10 cellular contexts compared by ENCODE assay signal in the genomic region with DNA sequence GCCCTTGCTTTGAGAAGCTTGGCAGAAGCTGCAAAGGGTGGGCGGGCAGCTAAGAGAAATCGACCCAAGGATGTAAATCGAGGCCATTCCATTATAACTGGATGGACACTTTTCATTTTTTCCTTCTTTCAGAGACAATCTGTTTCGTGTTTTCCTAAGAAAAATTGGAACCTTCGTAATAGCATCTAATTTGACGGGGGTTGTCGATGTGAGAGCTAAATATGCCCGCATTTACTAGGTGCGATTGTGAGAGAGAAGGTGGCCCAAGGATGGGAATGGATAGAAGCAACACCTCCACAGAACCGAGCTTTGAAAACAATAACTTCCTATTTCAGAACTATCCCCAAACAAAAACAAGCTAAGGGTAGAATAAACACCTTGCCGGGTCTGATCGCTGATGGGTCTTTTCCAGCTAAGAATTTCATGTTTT. TPM values are rescaled to one million over a fixed set of nuclear protein-coding genes. Genes with fewer than 3 reads are reported as not detected.
DNase-seq lines count a peak whose midpoint lies in the region; ATAC-seq, FAIRE-seq and TF ChIP-seq lines count a peak whose summit lies in the region.
"Had no signal": no experiment of that assay in that cellular context is flagged by ENCODE, and none has a peak within 500 bp of the region (broad histone marks: within the 10 kb centered on the region; RNA-seq: fewer than 3 reads in every experiment).

No MANE protein-coding gene starts in this region.

- FAIRE-seq in G401.6 (lab: Jason Lieb, UNC): peak; percentile 67

- no peaks in the 10 kb centered on the region for H3K9me2 ChIP-seq in SU-DHL-6 (replicated peaks; ENCODE audit: insufficient read depth, low read length)

- H3K27me3 ChIP-seq in SU-DHL-6 (ENCODE audit: low read length) (no peaks in the 10 kb centered on the region), foreskin keratinocyte (no peaks in the 10 kb centered on the region), sigmoid colon (no peaks in the 10 kb centered on the region)

- no peaks in the 10 kb centered on the region for H4K20me1 ChIP-seq in SU-DHL-6 (ENCODE audit: low read depth, low read length)

- peaks cover 7% of the 10 kb centered on the region; the same call in 1 of the 2 replicates for H3F3A ChIP-seq in SU-DHL-6 (ENCODE audit: insufficient read depth)

- TF ChIP-seq POLR2A in sigmoid colon (IDR thresholded peaks at IDR 0.05): no peak

- WGBS in sigmoid colon, 2 donors: 13 to 50% methylated on average over 12 of the region's 12 CpGs

- peak overlapping the region; percentile 84 for H3K9ac ChIP-seq in SU-DHL-6 (ENCODE audit: low read length)

- H3K79me2 ChIP-seq in SU-DHL-6 (ENCODE audit: insufficient read depth, low read length): no peaks in the 10 kb centered on the region

- H3K4me3 ChIP-seq in SU-DHL-6 (ENCODE audit: insufficient read depth, low read length, poor library complexity, severe bottlenecking): peak overlapping the region; percentile 82
- peak overlapping the region; percentile 65 to 88 (median 80) for H3K4me3 ChIP-seq in sigmoid colon

- H3K9me3 ChIP-seq in SU-DHL-6 (ENCODE audit: insufficient read depth, low read length) (no peaks in the 10 kb centered on the region), sigmoid colon (no peaks in the 10 kb centered on the region)

- ATAC-seq in foreskin keratinocyte (no peak), GM21367 (IDR thresholded peaks at IDR 0.05; ENCODE audit: unreplicated experiment) (no peak), GM21390 (IDR thresholded peaks at IDR 0.05; ENCODE audit: unreplicated experiment) (no peak)

- H2AFZ ChIP-seq in SU-DHL-6 (ENCODE audit: low read depth, low read length, severe bottlenecking): peak overlapping the region; percentile 95

- H3K4me2 ChIP-seq in SU-DHL-6 (ENCODE audit: low read depth, low read length, poor library complexity, severe bottlenecking): peak overlapping the region; percentile 65

- no peak for DNase-seq in foreskin keratinocyte
- no peak for DNase-seq in sigmoid colon
- no peak for DNase-seq in AG08395 (ENCODE audit: low spot score)
- no peak for DNase-seq in HPDE6-E6E7 (ENCODE audit: extremely low spot score)
- DNase-seq: kidney glomerular epithelial cell, NCI-H446 treated with DMSO at 0.1 percent for 48 hours had no signal

- no peak for TF ChIP-seq CTCF in SU-DHL-6 (IDR thresholded peaks at IDR 0.05; ENCODE audit: insufficient read depth, low read length, poor library complexity, severe bottlenecking)
- no peak for TF ChIP-seq CTCF in foreskin keratinocyte (conservative IDR thresholded peaks at IDR 0.05)
- TF ChIP-seq CTCF in sigmoid colon (IDR thresholded peaks at IDR 0.05): no peak

- H3K4me1 ChIP-seq in foreskin keratinocyte (peaks cover 12% of the 10 kb centered on the region), sigmoid colon (peaks cover 0 to 88% (median 68%) of the 10 kb centered on the region in 4 donors)

- no peak for TF ChIP-seq EP300 in sigmoid colon (IDR thresholded peaks at IDR 0.05)

- peak overlapping the region; percentile 66; the same call in 1 of the 2 replicates for H3K27ac ChIP-seq in SU-DHL-6 (ENCODE audit: low read depth, low read length)
- H3K27ac ChIP-seq in foreskin keratinocyte: peak overlapping the region; percentile 98
- peak overlapping the region; percentile 91 to 99 (median 94) for H3K27ac ChIP-seq in sigmoid colon

- H3K36me3 ChIP-seq in SU-DHL-6 (ENCODE audit: low read length) (no peaks in the 10 kb centered on the region), sigmoid colon (no peaks in the 10 kb centered on the region)

- intact Hi-C loops in sigmoid colon (cut with DNase I): loop anchor here (2.0 kb wide), 1 partner anchor 33 kb away; no protein-coding TSS in a partner anchor

RNA-seq across cellular contexts. Expression of gene HOXA4, which starts 0.8 kb away (rescaled TPM):
- 0.82 and 1.6 TPM in 2 replicates for total RNA-seq in foreskin keratinocyte
- 1.3 and 2.3 TPM in 2 replicates for polyA plus RNA-seq in foreskin keratinocyte
- 1 to 10 TPM; 2.0 to 4.2 (median 2.9) TPM for total RNA-seq in sigmoid colon
- polyA plus RNA-seq in sigmoid colon: 1 to 10 TPM in 2 of 3 donors, not detected in 1; 1.8 to 4.8 TPM

RNA-seq across cellular contexts. Expression of gene HOXA5, which starts 12.1 kb away (rescaled TPM):
- total RNA-seq in foreskin keratinocyte (3.8 and 4.3 TPM in 2 replicates), sigmoid colon (10 to 100 TPM in 3 of 4 donors, 1 to 10 TPM in 1; 9.2 to 12.2 (median 11.2) TPM)
- polyA plus RNA-seq in foreskin keratinocyte (2.4 and 3.0 TPM in 2 replicates), sigmoid colon (10 to 100 TPM in 1 of 3 donors, 1 to 10 TPM in 2; 3.2 to 14.3 (median 7.8) TPM)

RNA-seq across cellular contexts. Expression of gene HOXA6, which starts 16.2 kb away (rescaled TPM):
- 2.6 and 3.4 TPM in 2 replicates for total RNA-seq in foreskin keratinocyte
- polyA plus RNA-seq in foreskin keratinocyte: 0.31 and 0.40 TPM in 2 replicates
- total RNA-seq in sigmoid colon: 1 to 10 TPM; 4.2 to 10.0 (median 4.5) TPM
- polyA plus RNA-seq in sigmoid colon: 1 to 10 TPM in 2 of 3 donors, not detected in 1; 1.6 to 8.1 TPM

RNA-seq across cellular contexts. Expression of gene HOXA3, which starts 21.0 kb away (rescaled TPM):
- 1.2 and 2.1 TPM in 2 replicates for total RNA-seq in foreskin keratinocyte
- polyA plus RNA-seq in foreskin keratinocyte: 1.0 and 1.4 TPM in 2 replicates
- total RNA-seq in sigmoid colon: 10 to 100 TPM in 2 of 4 donors, 1 to 10 TPM in 2; 4.9 to 20.8 (median 12.0) TPM
- polyA plus RNA-seq in sigmoid colon: 10 to 100 TPM in 2 of 3 donors, 1 to 10 TPM in 1; 3.9 to 15.6 (median 10.3) TPM

RNA-seq across cellular contexts. Expression of gene HOXA7, which starts 25.1 kb away (rescaled TPM):
- total RNA-seq in foreskin keratinocyte: 13.1 and 13.3 TPM in 2 replicates
- 14.5 and 15.6 TPM in 2 replicates for polyA plus RNA-seq in foreskin keratinocyte
- total RNA-seq in sigmoid colon: 1 to 10 TPM; 4.7 to 9.1 (median 7.3) TPM
- polyA plus RNA-seq in sigmoid colon: 10 to 100 TPM; 18.0 to 23.9 (median 18.0) TPM
